Comparison of ENCODE assay signal across 8 cellular contexts in the genomic region with DNA sequence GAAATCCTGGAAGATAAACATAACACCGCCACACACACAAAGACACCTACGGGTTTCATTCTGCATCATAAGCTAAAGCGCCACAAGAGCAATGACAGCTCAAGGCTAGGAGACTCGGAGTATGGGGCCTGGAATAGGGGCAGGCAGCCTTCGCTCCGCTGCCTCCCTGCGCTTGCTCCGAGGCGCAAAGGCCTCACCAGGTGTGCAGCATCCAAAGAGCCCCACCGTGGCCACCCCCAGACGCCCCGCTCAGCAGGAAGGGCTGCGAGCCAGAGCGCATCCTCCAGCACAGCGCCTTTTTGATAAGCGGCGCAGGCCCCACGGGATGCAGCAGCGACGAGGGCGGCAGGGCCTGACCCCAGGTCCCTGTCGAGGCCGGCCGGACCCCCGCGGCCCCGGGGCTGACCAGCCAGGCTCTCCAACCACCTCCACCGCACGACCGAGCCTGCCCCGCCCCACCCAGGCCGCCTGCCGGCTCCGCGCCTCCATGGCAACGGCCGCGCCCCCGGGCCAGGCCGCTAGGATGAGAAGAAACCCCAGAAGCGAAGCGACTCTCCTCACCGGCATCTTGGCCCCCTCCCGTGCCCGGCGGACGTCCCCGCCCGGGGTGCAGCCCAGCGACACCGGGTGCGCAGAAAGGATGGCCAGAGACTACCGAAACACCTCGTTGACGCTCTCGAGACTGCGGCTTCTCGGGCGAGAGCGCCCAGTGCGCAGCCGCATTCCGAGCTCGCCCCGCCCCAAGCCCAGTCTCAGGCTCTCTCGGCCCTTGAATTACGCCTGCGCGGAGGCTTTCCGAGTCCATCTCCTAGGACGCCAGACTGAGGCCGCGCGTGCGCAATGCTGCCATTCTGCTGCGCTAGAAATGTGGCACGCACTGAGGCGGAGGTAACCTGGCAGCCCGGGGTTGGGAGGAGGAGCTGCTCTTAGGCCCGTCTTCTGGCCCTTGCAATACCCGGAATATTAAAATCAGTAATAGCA. TPM values are rescaled to one million over a fixed set of nuclear protein-coding genes. Genes with fewer than 3 reads are reported as not detected.
DNase-seq lines count a peak whose midpoint lies in the region; ATAC-seq and TF ChIP-seq lines count a peak whose summit lies in the region.

Gene KIF3A (minus strand): TSS at position 694 of the 981 bp plus-strand sequence. CDS start 127 bp downstream, at position 567.

- no peaks in the 10 kb centered on the region for H3K9me3 Mint-ChIP-seq in activated naive CD4-positive, alpha-beta T cell treated with anti-CD3 and anti-CD28 coated beads, Interleukin-2, amount 50 U/mL, for 24 hours

- H3K27ac ChIP-seq in thoracic aorta = peak within 1 kb of the TSS in 1 of 2 donors; percentile 47

- CTCF ChIA-PET in GM10248 (lab: Yijun Ruan, JAX) = interaction anchor here (0.6 to 4.2 kb wide), 13 partner anchors 9 to 83 kb away, joined by 3 to 20 read pairs (median 4); partner anchors contain the start of genes CCNI2 and IL13

- H3K36me3 ChIP-seq in thoracic aorta = no peaks in the 10 kb centered on the region

- H3K36me3 Mint-ChIP-seq in activated naive CD4-positive, alpha-beta T cell treated with anti-CD3 and anti-CD28 coated beads, Interleukin-2, amount 50 U/mL, for 24 hours = peaks cover 5% of the 10 kb centered on the region

- peak within 1 kb of the TSS; percentile 90 for H3K4me3 Mint-ChIP-seq in activated naive CD4-positive, alpha-beta T cell treated with anti-CD3 and anti-CD28 coated beads, Interleukin-2, amount 50 U/mL, for 24 hours

- TF ChIP-seq CTCF in GM10248 (IDR thresholded peaks at IDR 0.05; ENCODE audit: control extremely low read depth, extremely low read depth, low read depth, missing control alignments) (no peak), omental fat pad (IDR thresholded peaks at IDR 0.05) (no peak), thoracic aorta (IDR thresholded peaks at IDR 0.05) (peak; percentile 48)

- POLR2A ChIA-PET in GM10248 (lab: Yijun Ruan, JAX) = interaction anchor here (0.6 to 1.3 kb wide), 5 partner anchors 9 to 249 kb away, joined by 3 to 4 read pairs (median 3); partner anchors contain the start of genes CCNI2 and IRF1

- peak within 1 kb of the TSS; percentile 94 for H3K4me3 ChIP-seq in thoracic aorta

- peak within 1 kb of the TSS; percentile 93 for H3K27ac Mint-ChIP-seq in activated naive CD4-positive, alpha-beta T cell treated with anti-CD3 and anti-CD28 coated beads, Interleukin-2, amount 50 U/mL, for 24 hours

- H3K9me3 ChIP-seq in thoracic aorta = no peaks in the 10 kb centered on the region

- DNase-seq in GM10248 (ENCODE audit: extremely low spot score) (peak; percentile 100), NCI-H1092 (lab: John Stamatoyannopoulos, UW) (peak; percentile 92), glomerular visceral epithelial cell (ENCODE audit: extremely low spot score) (peak; percentile 99), omental fat pad (ENCODE audit: low spot score) (peak; percentile 83), thoracic aorta (ENCODE audit: low spot score) (peak; percentile 85)

- ATAC-seq in HG02588 (IDR thresholded peaks at IDR 0.05; ENCODE audit: unreplicated experiment) (peak; percentile 87), SK-N-SH treated with all-trans-retinoic acid at 6 μM for 48 hours (peak; percentile 96), omental fat pad (ENCODE audit: low FRiP score) (peak; percentile 99), thoracic aorta (ENCODE audit: insufficient number of reproducible peaks, low FRiP score, low read depth) (peak; percentile 91)

- H3K4me1 ChIP-seq in thoracic aorta (ENCODE audit: control insufficient read depth in 1 of 2, low read depth in 2 of 2) = peaks cover 6 to 15% of the 10 kb centered on the region in 2 donors

- peaks cover 47% of the 10 kb centered on the region for H3K4me1 Mint-ChIP-seq in activated naive CD4-positive, alpha-beta T cell treated with anti-CD3 and anti-CD28 coated beads, Interleukin-2, amount 50 U/mL, for 24 hours

- no peaks in the 10 kb centered on the region for H3K27me3 ChIP-seq in thoracic aorta (replicated peaks; ENCODE audit: insufficient read depth)

- no peaks in the 10 kb centered on the region for H3K27me3 Mint-ChIP-seq in activated naive CD4-positive, alpha-beta T cell treated with anti-CD3 and anti-CD28 coated beads, Interleukin-2, amount 50 U/mL, for 24 hours

TF ChIP-seq in SK-N-SH treated with all-trans-retinoic acid at 6 μM for 48 hours, 23 proteins besides CTCF, POLR2A, EP300 and RAD21:
- no peak for TF ChIP-seq TOX (CRISPR knock-in tag; IDR thresholded peaks at IDR 0.05; ENCODE audit: borderline replicate concordance)
- TF ChIP-seq GLIS3 (CRISPR knock-in tag; IDR thresholded peaks at IDR 0.05) = no peak
- TF ChIP-seq ZNF70 (CRISPR knock-in tag; IDR thresholded peaks at IDR 0.05) = no peak

RNA-seq across cellular contexts. Expression of gene KIF3A, which starts in this region (rescaled TPM):
- total RNA-seq in omental fat pad (10 to 100 TPM in 1 of 4 donors, 1 to 10 TPM in 3; 4.4 to 10.4 (median 5.9) TPM), thoracic aorta (1 to 10 TPM; 3.7 to 5.9 TPM)
